In the genomic region with DNA sequence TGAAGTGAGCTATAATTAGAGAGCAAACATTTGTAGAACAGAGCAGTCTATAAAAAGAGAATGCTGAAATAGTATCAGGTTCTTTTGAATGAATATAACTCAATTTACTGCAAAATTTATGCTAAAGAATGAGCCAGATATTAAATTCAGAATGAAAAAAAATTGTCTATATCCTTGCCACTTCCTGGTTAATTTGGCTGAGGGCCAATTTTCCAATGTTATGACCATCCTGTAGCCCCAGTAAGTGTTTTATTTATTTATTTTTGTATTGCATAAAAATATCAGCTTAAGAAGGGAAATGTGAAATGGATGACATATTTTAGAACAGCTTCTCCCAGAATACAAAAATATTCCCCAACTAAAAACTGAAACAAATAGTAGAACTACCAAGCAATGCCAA, we compare ENCODE assay signal across 17 cellular contexts.
"Had no signal": no experiment of that assay in that cellular context is flagged by ENCODE, and none has a peak within 500 bp of the region (broad histone marks: within the 10 kb centered on the region; RNA-seq: fewer than 3 reads in every experiment).

No MANE protein-coding gene starts in this region.

- H3K9me3 ChIP-seq: body of pancreas, tibial nerve, vagina had no signal

- H3K4me3 ChIP-seq: body of pancreas, heart right ventricle, lower lobe of right lung, tibial nerve, vagina had no signal

- H3K27ac ChIP-seq: body of pancreas, epithelial cell of prostate, heart right ventricle, lower lobe of right lung, tibial nerve, vagina had no signal

- H3K36me3 ChIP-seq: heart right ventricle, lower lobe of right lung, tibial nerve, vagina had no signal

- H3K27me3 ChIP-seq: body of pancreas, heart right ventricle, tibial nerve, vagina had no signal

- H3K4me1 ChIP-seq: body of pancreas, heart right ventricle, lower lobe of right lung, vagina had no signal

- DNase-seq: activated CD4-positive, alpha-beta T cell treated with anti-CD3 and anti-CD28 coated beads, Interleukin-2, amount 10 ng/mL, durations not matched to agents 7 days and 5 days; activated CD4-positive, CD25-positive, alpha-beta regulatory T cell; activated CD8-positive, alpha-beta memory T cell treated with anti-CD3 and anti-CD28 coated beads for 24 hours; activated gamma-delta T cell treated with Interleukin-2 at 50 U/mL for 16 hours; amygdala; body of pancreas; central memory CD4-positive, alpha-beta T cell; effector CD8-positive, alpha-beta T cell; heart right ventricle; left colon; lower lobe of right lung; occipital lobe; stimulated activated CD4-positive, alpha-beta T cell treated with anti-CD3 and anti-CD28 coated beads, Interleukin-2, amount 100 ng/mL, for 48 hours; stimulated activated naive CD4-positive, alpha-beta T cell had no signal

- ATAC-seq: body of pancreas, heart right ventricle, left colon, lower lobe of right lung had no signal
